In genomic region chr3:138946554-138947302, GRCh38 we compare ENCODE assay signal across 8 cellular contexts. TPM values are rescaled to one million over a fixed set of nuclear protein-coding genes. Genes with fewer than 3 reads are reported as not detected.
DNase-seq lines count a peak whose midpoint lies in the region; ATAC-seq and TF ChIP-seq lines count a peak whose summit lies in the region.

FOXL2 (minus strand) TSS chr3:138947137; CDS start chr3:138946722, 415 bp downstream.
FOXL2NB (plus strand) TSS chr3:138947217; CDS start chr3:138947365, 148 bp downstream.

- peak in 2 of 5 donors; percentile 30 to 32 for DNase-seq in CD4-positive, alpha-beta memory T cell
- DNase-seq in LNCaP clone FGC (ENCODE audit: low read depth) (no peak), astrocyte of the spinal cord (ENCODE audit: low read depth, low spot score) (peak; percentile 81), left colon (peak in 1 of 2 donors; percentile 22), GM19238 (ENCODE audit: insufficient read length, low spot score) (no peak)

- peaks cover 28 to 64% (median 37%) of the 10 kb centered on the region in 4 donors for H3K4me1 Mint-ChIP-seq in CD4-positive, alpha-beta memory T cell

- peaks cover 0 to 14% (median 0%) of the 10 kb centered on the region in 8 donors for H3K9me3 Mint-ChIP-seq in CD4-positive, alpha-beta memory T cell

- in situ Hi-C loops in astrocyte of the spinal cord (cut with HindIII; ENCODE audit: low sequenced_read_pairs) = loop anchor here (10.0 kb wide), 1 partner anchor 398 kb away; the partner anchor contains the start of gene MRPS22

- H3K9me3 ChIP-seq in CD4-positive, alpha-beta memory T cell (ENCODE audit: control insufficient read depth in 1 of 2, low read length in 2 of 2) = no peaks in the 10 kb centered on the region
- no peaks in the 10 kb centered on the region for H3K9me3 ChIP-seq in subcutaneous abdominal adipose tissue (ENCODE audit: control insufficient read depth in 5 of 5, low read length in 5 of 5)

- peak; percentile 22 for ATAC-seq in left colon
- ATAC-seq in HG02642 (IDR thresholded peaks at IDR 0.05; ENCODE audit: poor library complexity, unreplicated experiment) = no peak
- ATAC-seq in GM21619 (IDR thresholded peaks at IDR 0.05; ENCODE audit: unreplicated experiment) = no peak

- peaks cover 54% of the 10 kb centered on the region for H3K27me3 ChIP-seq in CD4-positive, alpha-beta memory T cell (ENCODE audit: insufficient read depth, low read length)
- peaks cover 85 to 98% (median 89%) of the 10 kb centered on the region in 5 donors for H3K27me3 ChIP-seq in subcutaneous abdominal adipose tissue (ENCODE audit: control insufficient read depth in 5 of 5, insufficient read depth in 4 of 5, low read length in 5 of 5)

- no peak for TF ChIP-seq CTCF in LNCaP clone FGC (IDR thresholded peaks at IDR 0.05; ENCODE audit: control insufficient read depth, extremely low read depth, insufficient read depth)
- no peak for TF ChIP-seq CTCF in astrocyte of the spinal cord (IDR thresholded peaks at IDR 0.05; ENCODE audit: low read depth, low read length)

- peaks cover 1 to 4% of the 10 kb centered on the region in 2 donors for H3K36me3 Mint-ChIP-seq in CD4-positive, alpha-beta memory T cell

- no peak within 1 kb of the TSS for H3K9ac ChIP-seq in subcutaneous abdominal adipose tissue (ENCODE audit: low read length in 5 of 5)

- H3K27ac ChIP-seq in CD4-positive, alpha-beta memory T cell (ENCODE audit: low read depth, low read length) = no peak within 1 kb of the TSS
- H3K27ac ChIP-seq in subcutaneous abdominal adipose tissue (ENCODE audit: low read depth, low read length) = no peak within 1 kb of the TSS

- POLR2A ChIA-PET in CD4-positive, alpha-beta memory T cell (lab: Charles Lee; ENCODE audit: partially characterized antibody) = no interaction called here

- peak within 1 kb of the TSS; percentile 23 to 45 for H3K4me3 ChIP-seq in CD4-positive, alpha-beta memory T cell (ENCODE audit: low read length in 2 of 2)
- peak within 1 kb of the TSS; percentile 46 for H3K4me3 ChIP-seq in LNCaP clone FGC (ENCODE audit: low read depth, low read length)
- peak within 1 kb of the TSS; percentile 46 for H3K4me3 ChIP-seq in astrocyte of the spinal cord (ENCODE audit: low read depth, low read length)
- H3K4me3 ChIP-seq in subcutaneous abdominal adipose tissue (ENCODE audit: low read depth in 1 of 5, low read length in 5 of 5) = peak within 1 kb of the TSS in 4 of 5 donors; percentile 14 to 64 (median 48)

- peak within 1 kb of the TSS; percentile 68 to 89 (median 76) for H3K4me3 Mint-ChIP-seq in CD4-positive, alpha-beta memory T cell

- CTCF ChIA-PET in CD4-positive, alpha-beta memory T cell (lab: Charles Lee; ENCODE audit: partially characterized antibody) = interaction anchor here (1.4 to 2.3 kb wide), 2 partner anchors 11 to 23 kb away, joined by 6 to 14 read pairs; no protein-coding TSS in a partner anchor

- no peaks in the 10 kb centered on the region for H3K36me3 ChIP-seq in CD4-positive, alpha-beta memory T cell (ENCODE audit: insufficient read depth, low read length)
- no peaks in the 10 kb centered on the region for H3K36me3 ChIP-seq in subcutaneous abdominal adipose tissue (ENCODE audit: control insufficient read depth in 5 of 5, insufficient read depth in 5 of 5, low read length in 5 of 5)

- H3K27ac Mint-ChIP-seq in CD4-positive, alpha-beta memory T cell = peak within 1 kb of the TSS in 2 of 7 donors; percentile 30 to 51

- peaks cover 64 to 74% of the 10 kb centered on the region in 2 donors for H3K27me3 Mint-ChIP-seq in CD4-positive, alpha-beta memory T cell

- intact Hi-C loops in CD4-positive, alpha-beta memory T cell (cut with micrococcal nuclease) = loop anchor here (10.0 kb wide), 2 partner anchors 612 to 762 kb away; partner anchors contain the start of gene ARMC8
- intact Hi-C loops in left colon (cut with DNase I, micrococcal nuclease) = no loop called here

- H3K4me1 ChIP-seq in CD4-positive, alpha-beta memory T cell (ENCODE audit: insufficient read depth, low read length) = peaks cover 41% of the 10 kb centered on the region
- H3K4me1 ChIP-seq in subcutaneous abdominal adipose tissue (ENCODE audit: control insufficient read depth in 5 of 5, insufficient read depth in 5 of 5, low read length in 5 of 5) = peaks cover 0 to 46% (median 41%) of the 10 kb centered on the region in 5 donors

RNA-seq across cellular contexts. Expression of gene FOXL2, which starts in this region (rescaled TPM):
- not detected for total RNA-seq in CD4-positive, alpha-beta memory T cell
- not detected for polyA plus RNA-seq in CD4-positive, alpha-beta memory T cell
- not detected for total RNA-seq in left colon

RNA-seq across cellular contexts. Expression of gene FOXL2NB, which starts in this region (rescaled TPM):
- total RNA-seq in CD4-positive, alpha-beta memory T cell = not detected
- under 1 TPM in 1 of 2 donors, not detected in 1; 0.04 TPM for polyA plus RNA-seq in CD4-positive, alpha-beta memory T cell
- not detected for total RNA-seq in left colon

Comparison
In these comparisons a context has a peak if more than half of its experiments do, and no peak if none do; other contexts are left out.
1. Peak in ATAC-seq in left colon; RNA of the genes that start here not detected or under 1 TPM.